In genomic region chr3:142019794-142020320, GRCh38 we compare ENCODE assay signal across 11 cellular contexts.
A peak's percentile ranks its signal among the peaks of the same experiment; 100 is the strongest.
DNase-seq lines count a peak whose midpoint lies in the region; ATAC-seq and FAIRE-seq lines count a peak whose summit lies in the region.
"Had no signal": no experiment of that assay in that cellular context is flagged by ENCODE, and none has a peak within 500 bp of the region (broad histone marks: within the 10 kb centered on the region; RNA-seq: fewer than 3 reads in every experiment).

No MANE protein-coding gene starts in this region.

- POLR2A ChIA-PET in naive thymus-derived CD4-positive, alpha-beta T cell (lab: Charles Lee): no interaction called here

- WGBS in small intestine, 3 donors: 24 to 40% (median 34%) methylated on average over 2 of the region's 2 CpGs

- CTCF ChIA-PET in naive thymus-derived CD4-positive, alpha-beta T cell (lab: Charles Lee): no interaction called here

- H3K9me3 Mint-ChIP-seq in activated naive CD4-positive, alpha-beta T cell treated with anti-CD3 and anti-CD28 coated beads, Interleukin-2, amount 50 U/mL, for 72 hours: no peaks in the 10 kb centered on the region
- H3K9me3 Mint-ChIP-seq in naive thymus-derived CD4-positive, alpha-beta T cell: no peaks in the 10 kb centered on the region
- H3K9me3 Mint-ChIP-seq: brain had no signal

- H3K27me3 Mint-ChIP-seq in naive thymus-derived CD4-positive, alpha-beta T cell: no peaks in the 10 kb centered on the region
- H3K27me3 Mint-ChIP-seq: B cell, brain had no signal

- DNase-seq in activated naive CD4-positive, alpha-beta T cell treated with anti-CD3 and anti-CD28 coated beads, Interleukin-2, amount 50 U/mL, for 72 hours (ENCODE audit: low spot score in 2 of 2): no peak
- DNase-seq in activated naive CD4-positive, alpha-beta T cell treated with Interleukin-2 at 50 U/mL for 16 hours: no peak
- DNase-seq in NCI-H146 treated with DMSO at 0.1 percent for 48 hours (lab: John Stamatoyannopoulos, UW; ENCODE audit: unreplicated experiment) (peak; percentile 32), small intestine (peak; percentile 26), Karpas-422 (no peak)
- DNase-seq in stimulated activated CD4-positive, alpha-beta T cell treated with anti-CD3 and anti-CD28 coated beads, Interleukin-2, amount 100 ng/mL, for 24 hours: no peak
- no peak for DNase-seq in naive thymus-derived CD4-positive, alpha-beta T cell
- DNase-seq: left colon had no signal

- H3K4me1 ChIP-seq in small intestine (ENCODE audit: control insufficient read depth in 2 of 2, insufficient read depth in 1 of 2, low read depth in 1 of 2, low read length in 1 of 2) (no peaks in the 10 kb centered on the region), Karpas-422 (ENCODE audit: low read length) (peaks cover 10% of the 10 kb centered on the region)
- H3K4me1 ChIP-seq in naive thymus-derived CD4-positive, alpha-beta T cell (ENCODE audit: control insufficient read depth in 2 of 2, insufficient read depth in 2 of 2, low read length in 2 of 2): no peaks in the 10 kb centered on the region

- H3K4me3 Mint-ChIP-seq in naive thymus-derived CD4-positive, alpha-beta T cell: no peak overlapping the region
- H3K4me3 Mint-ChIP-seq: B cell, brain had no signal

- intact Hi-C loops in naive thymus-derived CD4-positive, alpha-beta T cell (cut with micrococcal nuclease): loop anchor here (10.0 kb wide), 2 partner anchors 145 to 555 kb away; partner anchors contain the start of genes ATP1B3 (in 1 of the 2) and ATR (in 1 of the 2)

- H3K4me2 ChIP-seq in Karpas-422 (ENCODE audit: low read depth, low read length, poor library complexity, severe bottlenecking): no peak overlapping the region

- no peak for FAIRE-seq in small intestine (lab: Jason Lieb, UNC)

- H4K20me1 ChIP-seq in Karpas-422 (ENCODE audit: insufficient read depth, low read depth, low read length): no peaks in the 10 kb centered on the region

- ATAC-seq in activated naive CD4-positive, alpha-beta T cell treated with anti-CD3 and anti-CD28 coated beads, Interleukin-2, amount 50 U/mL, for 72 hours: peak; percentile 29 to 51
- peak; percentile 58 for ATAC-seq in HG02852 (IDR thresholded peaks at IDR 0.05; ENCODE audit: unreplicated experiment)
- ATAC-seq in naive thymus-derived CD4-positive, alpha-beta T cell: no peak
- ATAC-seq: left colon had no signal

- peaks cover 19 to 38% (median 32%) of the 10 kb centered on the region in 7 donors for H3K4me1 Mint-ChIP-seq in naive thymus-derived CD4-positive, alpha-beta T cell

- no peaks in the 10 kb centered on the region for H3K36me3 Mint-ChIP-seq in activated naive CD4-positive, alpha-beta T cell treated with anti-CD3 and anti-CD28 coated beads, Interleukin-2, amount 50 U/mL, for 72 hours
- H3K36me3 Mint-ChIP-seq in naive thymus-derived CD4-positive, alpha-beta T cell: peaks cover 0 to 25% (median 17%) of the 10 kb centered on the region in 5 donors

- H3K4me3 ChIP-seq in small intestine (ENCODE audit: low read depth in 1 of 2, low read length in 2 of 2) (no peak overlapping the region), Karpas-422 (ENCODE audit: low read length) (no peak overlapping the region)
- no peak overlapping the region for H3K4me3 ChIP-seq in naive thymus-derived CD4-positive, alpha-beta T cell (ENCODE audit: low read length)

- H3K9ac ChIP-seq in Karpas-422 (ENCODE audit: low read length): no peak overlapping the region

- H3K9me3 ChIP-seq in small intestine (ENCODE audit: control insufficient read depth, low read depth) (no peaks in the 10 kb centered on the region), Karpas-422 (ENCODE audit: low read length) (no peaks in the 10 kb centered on the region)
- H3K9me3 ChIP-seq in naive thymus-derived CD4-positive, alpha-beta T cell (ENCODE audit: control insufficient read depth in 2 of 3, low read length in 3 of 3): no peaks in the 10 kb centered on the region

- H3K79me2 ChIP-seq in Karpas-422 (ENCODE audit: low read length): peaks cover 56% of the 10 kb centered on the region

- H2AFZ ChIP-seq in Karpas-422 (ENCODE audit: low read length): no peak overlapping the region

- H3K27ac ChIP-seq in small intestine (ENCODE audit: low read depth in 1 of 2, low read length in 1 of 2) (peak overlapping the region in 1 of 2 donors; percentile 11), Karpas-422 (ENCODE audit: low read length) (no peak overlapping the region)
- no peak overlapping the region for H3K27ac ChIP-seq in naive thymus-derived CD4-positive, alpha-beta T cell (ENCODE audit: low read depth, low read length)

- H3K9me2 ChIP-seq in Karpas-422 (replicated peaks; ENCODE audit: insufficient read depth, low read length): no peaks in the 10 kb centered on the region

- no peaks in the 10 kb centered on the region for H3K27me3 ChIP-seq in small intestine (ENCODE audit: control insufficient read depth in 2 of 2, insufficient read depth in 2 of 2, low read length in 2 of 2)
- no peaks in the 10 kb centered on the region for H3K27me3 ChIP-seq in naive thymus-derived CD4-positive, alpha-beta T cell (ENCODE audit: control insufficient read depth in 2 of 2, insufficient read depth in 2 of 2, low read length in 2 of 2)
- no peaks in the 10 kb centered on the region for H3K27me3 ChIP-seq in Karpas-422 (ENCODE audit: low read length)

- H3K27ac Mint-ChIP-seq in activated naive CD4-positive, alpha-beta T cell treated with anti-CD3 and anti-CD28 coated beads, Interleukin-2, amount 50 U/mL, for 72 hours: no peak overlapping the region
- no peak overlapping the region for H3K27ac Mint-ChIP-seq in naive thymus-derived CD4-positive, alpha-beta T cell
- H3K27ac Mint-ChIP-seq: B cell had no signal

- H3K36me3 ChIP-seq in small intestine (ENCODE audit: control insufficient read depth in 2 of 2, insufficient read depth in 2 of 2, low read length in 2 of 2) (peaks cover 0 to 2% of the 10 kb centered on the region in 2 donors), Karpas-422 (ENCODE audit: insufficient read depth, low read length) (no peaks in the 10 kb centered on the region)
- H3K36me3 ChIP-seq in naive thymus-derived CD4-positive, alpha-beta T cell (ENCODE audit: control insufficient read depth in 2 of 3, insufficient read depth in 3 of 3, low read length in 3 of 3): no peaks in the 10 kb centered on the region

Comparison
In these comparisons a context has a peak if more than half of its experiments do, and no peak if none do; other contexts are left out.
1. DNase-seq: peak in NCI-H146 treated with DMSO at 0.1 percent for 48 hours (single experiment) and small intestine (single experiment); none in activated naive CD4-positive, alpha-beta T cell treated with anti-CD3 and anti-CD28 coated beads, Interleukin-2, amount 50 U/mL, for 72 hours (0 of 2), activated naive CD4-positive, alpha-beta T cell treated with Interleukin-2 at 50 U/mL for 16 hours (single experiment), stimulated activated CD4-positive, alpha-beta T cell treated with anti-CD3 and anti-CD28 coated beads, Interleukin-2, amount 100 ng/mL, for 24 hours (0 of 2), naive thymus-derived CD4-positive, alpha-beta T cell (0 of 9) and Karpas-422 (single experiment).